In the genomic region with DNA sequence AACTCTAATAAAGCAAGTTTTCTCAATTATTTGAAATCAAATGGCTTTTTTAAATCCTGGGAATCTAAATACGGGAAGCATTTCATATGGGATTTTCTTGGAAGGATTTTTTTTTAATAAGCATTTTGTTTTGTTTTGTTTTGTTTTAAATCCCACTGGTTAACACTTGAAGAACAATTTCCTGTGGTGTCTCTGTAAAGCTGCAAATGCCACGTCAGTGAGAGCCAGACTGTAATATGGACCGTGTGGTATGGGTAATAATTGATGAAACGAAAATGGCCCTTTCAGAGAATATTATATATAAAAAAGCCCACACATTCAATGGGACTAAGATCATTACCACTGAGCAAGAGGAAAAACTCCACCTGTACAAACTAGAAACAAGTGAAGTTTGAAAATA, we compare ENCODE assay signal across 11 cellular contexts. TPM values are rescaled to one million over a fixed set of nuclear protein-coding genes. Genes with fewer than 3 reads are reported as not detected.
DNase-seq lines count a peak whose midpoint lies in the region; ATAC-seq and TF ChIP-seq lines count a peak whose summit lies in the region.
"Had no signal": no experiment of that assay in that cellular context is flagged by ENCODE, and none has a peak within 500 bp of the region (broad histone marks: within the 10 kb centered on the region; RNA-seq: fewer than 3 reads in every experiment).

No MANE protein-coding gene starts in this region.

- no peak overlapping the region for H3K4me2 ChIP-seq in neural progenitor cell

- H3K79me2 ChIP-seq in neural progenitor cell (ENCODE audit: low read depth) = no peaks in the 10 kb centered on the region

- H3K27me3 ChIP-seq in neural progenitor cell = no peaks in the 10 kb centered on the region
- peaks cover 0 to 42% (median 9%) of the 10 kb centered on the region in 7 donors for H3K27me3 ChIP-seq in spleen (replicated peaks in 1 of 7)
- H3K27me3 ChIP-seq: testis had no signal

- no peak for TF ChIP-seq POLR2A in spleen (IDR thresholded peaks at IDR 0.05)

- no peak for TF ChIP-seq CTCF in neural progenitor cell (IDR thresholded peaks at IDR 0.05)
- no peak for TF ChIP-seq CTCF in spleen (IDR thresholded peaks at IDR 0.05 in 8 of 11, conservative IDR thresholded peaks at IDR 0.05 in 3 of 11)

- H3K36me3 ChIP-seq in neural progenitor cell (no peaks in the 10 kb centered on the region), spleen (no peaks in the 10 kb centered on the region)

- peaks cover 14% of the 10 kb centered on the region for H3K27me3 Mint-ChIP-seq in activated CD4-positive, alpha-beta memory T cell treated with anti-CD3 and anti-CD28 coated beads for 36 hours
- H3K27me3 Mint-ChIP-seq in activated CD4-positive, alpha-beta memory T cell treated with anti-CD3 and anti-CD28 coated beads, Interleukin-2, amount 10 ng/mL, durations not matched to agents 7 days and 5 days = peaks cover 19% of the 10 kb centered on the region
- no peaks in the 10 kb centered on the region for H3K27me3 Mint-ChIP-seq in neural progenitor cell (ENCODE audit: insufficient read depth, low read depth)

- peak overlapping the region; percentile 5 for H3K4me3 Mint-ChIP-seq in activated CD4-positive, alpha-beta memory T cell treated with anti-CD3 and anti-CD28 coated beads for 36 hours
- no peak overlapping the region for H3K4me3 Mint-ChIP-seq in activated CD4-positive, alpha-beta memory T cell treated with anti-CD3 and anti-CD28 coated beads, Interleukin-2, amount 10 ng/mL, durations not matched to agents 7 days and 5 days
- no peak overlapping the region for H3K4me3 Mint-ChIP-seq in neural progenitor cell
- H3K4me3 Mint-ChIP-seq: H9 had no signal

- H3K27ac ChIP-seq in neural progenitor cell (no peak overlapping the region), spleen (no peak overlapping the region)
- H3K27ac ChIP-seq: testis had no signal

- CTCF ChIA-PET in activated CD4-positive, alpha-beta memory T cell treated with anti-CD3 and anti-CD28 coated beads for 36 hours (lab: Charles Lee) = interaction anchor here (0.6 to 4.0 kb wide), 16 partner anchors 10 to 425 kb away, joined by 3 to 33 read pairs (median 4); partner anchors contain the start of gene MIR17HG
- CTCF ChIA-PET in activated CD4-positive, alpha-beta memory T cell treated with anti-CD3 and anti-CD28 coated beads, Interleukin-2, amount 10 ng/mL, durations not matched to agents 7 days and 5 days (lab: Charles Lee) = interaction anchor here (0.7 to 3.8 kb wide), 16 partner anchors 9 to 411 kb away, joined by 3 to 16 read pairs (median 4); partner anchors contain the start of genes GPC5 and MIR17HG

- WGBS in spleen, 5 donors = 23 to 44% (median 41%) methylated on average over 4 of the region's 4 CpGs

- POLR2A ChIA-PET in activated CD4-positive, alpha-beta memory T cell treated with anti-CD3 and anti-CD28 coated beads for 36 hours (lab: Charles Lee) = interaction anchor here (0.8 to 2.1 kb wide), 4 partner anchors 12 to 45 kb away, joined by 3 to 10 read pairs (median 3); partner anchors contain the start of gene MIR17HG
- POLR2A ChIA-PET in activated CD4-positive, alpha-beta memory T cell treated with anti-CD3 and anti-CD28 coated beads, Interleukin-2, amount 10 ng/mL, durations not matched to agents 7 days and 5 days (lab: Charles Lee) = interaction anchor here (1.0 to 2.8 kb wide), 3 partner anchors 34 to 46 kb away, joined by 3 to 11 read pairs (median 3); partner anchors contain the start of gene MIR17HG

- H3K9me3 ChIP-seq in neural progenitor cell (ENCODE audit: low read depth) (no peaks in the 10 kb centered on the region), spleen (no peaks in the 10 kb centered on the region)
- H3K9me3 ChIP-seq: testis had no signal

- H3K36me3 Mint-ChIP-seq in activated CD4-positive, alpha-beta memory T cell treated with anti-CD3 and anti-CD28 coated beads for 36 hours = no peaks in the 10 kb centered on the region
- H3K36me3 Mint-ChIP-seq in activated CD4-positive, alpha-beta memory T cell treated with anti-CD3 and anti-CD28 coated beads, Interleukin-2, amount 10 ng/mL, durations not matched to agents 7 days and 5 days (ENCODE audit: low read depth) = no peaks in the 10 kb centered on the region
- no peaks in the 10 kb centered on the region for H3K36me3 Mint-ChIP-seq in neural progenitor cell
- H3K36me3 Mint-ChIP-seq: naive thymus-derived CD4-positive, alpha-beta T cell had no signal

- peak overlapping the region; percentile 17 for H2AFZ ChIP-seq in neural progenitor cell (replicated peaks)

- H3F3A ChIP-seq in neural progenitor cell (ENCODE audit: low read depth) = no peaks in the 10 kb centered on the region

- H3K9me3 Mint-ChIP-seq in activated CD4-positive, alpha-beta memory T cell treated with anti-CD3 and anti-CD28 coated beads for 36 hours = no peaks in the 10 kb centered on the region
- no peaks in the 10 kb centered on the region for H3K9me3 Mint-ChIP-seq in activated CD4-positive, alpha-beta memory T cell treated with anti-CD3 and anti-CD28 coated beads, Interleukin-2, amount 10 ng/mL, durations not matched to agents 7 days and 5 days
- H3K9me3 Mint-ChIP-seq in neural progenitor cell = no peaks in the 10 kb centered on the region
- H3K9me3 Mint-ChIP-seq: H9; naive thymus-derived CD4-positive, alpha-beta T cell had no signal

- no peaks in the 10 kb centered on the region for H4K20me1 ChIP-seq in neural progenitor cell (ENCODE audit: low read depth)

- intact Hi-C loops in activated CD4-positive, alpha-beta memory T cell treated with anti-CD3 and anti-CD28 coated beads for 36 hours (cut with micrococcal nuclease) = loop anchor here (1.0 to 5.0 kb wide), 6 partner anchors 17 to 409 kb away; partner anchors contain the start of gene GPC5
- intact Hi-C loops in spleen (cut with DNase I; ENCODE audit: low total_unique reads) = no loop called here

- H3K4me1 Mint-ChIP-seq in activated CD4-positive, alpha-beta memory T cell treated with anti-CD3 and anti-CD28 coated beads for 36 hours (ENCODE audit: low read depth) = peaks cover 8% of the 10 kb centered on the region
- peaks cover 19% of the 10 kb centered on the region for H3K4me1 Mint-ChIP-seq in activated CD4-positive, alpha-beta memory T cell treated with anti-CD3 and anti-CD28 coated beads, Interleukin-2, amount 10 ng/mL, durations not matched to agents 7 days and 5 days
- no peaks in the 10 kb centered on the region for H3K4me1 Mint-ChIP-seq in neural progenitor cell

- ATAC-seq in HG02588 (IDR thresholded peaks at IDR 0.05; ENCODE audit: unreplicated experiment) (peak; percentile 42), HG03460 (IDR thresholded peaks at IDR 0.05; ENCODE audit: unreplicated experiment) (peak; percentile 72)

- peaks cover 9% of the 10 kb centered on the region for H3K4me1 ChIP-seq in neural progenitor cell
- peaks cover 0 to 9% (median 5%) of the 10 kb centered on the region in 6 donors for H3K4me1 ChIP-seq in spleen
- H3K4me1 ChIP-seq: testis had no signal

- H3K9ac ChIP-seq in neural progenitor cell = no peak overlapping the region

- H3K4me3 ChIP-seq in neural progenitor cell = no peak overlapping the region
- H3K4me3 ChIP-seq in spleen = peak overlapping the region in 1 of 8 donors; percentile 12
- H3K4me3 ChIP-seq: testis had no signal

- no peak overlapping the region for H3K27ac Mint-ChIP-seq in activated CD4-positive, alpha-beta memory T cell treated with anti-CD3 and anti-CD28 coated beads for 36 hours
- H3K27ac Mint-ChIP-seq in activated CD4-positive, alpha-beta memory T cell treated with anti-CD3 and anti-CD28 coated beads, Interleukin-2, amount 10 ng/mL, durations not matched to agents 7 days and 5 days = no peak overlapping the region
- H3K27ac Mint-ChIP-seq in neural progenitor cell = no peak overlapping the region
- H3K27ac Mint-ChIP-seq: H9; naive thymus-derived CD4-positive, alpha-beta T cell had no signal

- no peak for DNase-seq in activated CD4-positive, alpha-beta memory T cell treated with anti-CD3 and anti-CD28 coated beads for 36 hours
- DNase-seq in activated CD4-positive, alpha-beta memory T cell treated with anti-CD3 and anti-CD28 coated beads, Interleukin-2, amount 10 ng/mL, durations not matched to agents 7 days and 5 days = no peak
- no peak for DNase-seq in neural progenitor cell (ENCODE audit: low spot score)
- no peak for DNase-seq in UCSD-AML1 (lab: John Stamatoyannopoulos, UW; ENCODE audit: unreplicated experiment)
- DNase-seq in spleen = no peak
- no peak for DNase-seq in cortex of kidney (lab: John Stamatoyannopoulos, UW)
- DNase-seq: H9 had no signal

RNA-seq across cellular contexts. Expression of gene MIR17HG, which starts 33.9 kb away (rescaled TPM):
- 10 to 100 TPM; 19.5 to 22.0 TPM for total RNA-seq in activated CD4-positive, alpha-beta memory T cell treated with anti-CD3 and anti-CD28 coated beads for 36 hours
- total RNA-seq in activated CD4-positive, alpha-beta memory T cell treated with anti-CD3 and anti-CD28 coated beads, Interleukin-2, amount 10 ng/mL, durations not matched to agents 7 days and 5 days = 1 to 10 TPM; 6.7 to 7.7 TPM
- total RNA-seq in neural progenitor cell (ENCODE audit: low replicate concordance) (53.4 and 69.7 TPM in 2 replicates), spleen (10 to 100 TPM in 1 of 7 donors, 1 to 10 TPM in 6; 5.0 to 15.0 (median 7.1) TPM)
- polyA plus RNA-seq in spleen = 1 to 10 TPM; 3.7 to 6.1 (median 6.0) TPM
